35 cellular contexts compared by ENCODE assay signal in genomic region chr2:40292291-40292690, GRCh38.
"Had no signal": no experiment of that assay in that cellular context is flagged by ENCODE, and none has a peak within 500 bp of the region (broad histone marks: within the 10 kb centered on the region; RNA-seq: fewer than 3 reads in every experiment).

No MANE protein-coding gene starts in this region.

- H3K27me3 ChIP-seq: ascending aorta, Peyer's patch had no signal

- DNase-seq: activated CD4-positive, alpha-beta T cell treated with anti-CD3 and anti-CD28 coated beads for 1 hour; activated CD4-positive, alpha-beta T cell treated with anti-CD3 and anti-CD28 coated beads, Interleukin-2, amount 50 U/mL, for 4 hours; activated CD4-positive, CD25-positive, alpha-beta regulatory T cell; activated CD8-positive, alpha-beta T cell treated with anti-CD3 and anti-CD28 coated beads for 36 hours; activated gamma-delta T cell; activated naive CD4-positive, alpha-beta T cell treated with Interleukin-2 at 50 U/mL for 16 hours; activated naive CD8-positive, alpha-beta T cell treated with anti-CD3 and anti-CD28 coated beads, Interleukin-2, amount 10 ng/mL, durations not matched to agents 7 days and 5 days; activated T-cell treated with anti-CD3 and anti-CD28 coated beads, Interleukin-2, amount 50 U/mL, for 1 hour; activated T-cell treated with anti-CD3 and anti-CD28 coated beads, Interleukin-2, amount 50 U/mL, for 72 hours; amygdala; Kasumi-1; KG1; MM.1S; MV-4-11; NCI-H1092; NCI-H1436 treated with DMSO at 0.1 percent for 48 hours; NCI-H187 treated with DMSO at 0.1 percent for 48 hours; NCI-H2081; NCI-H2171; NCI-H446; NCI-H510A treated with DMSO at 0.1 percent for 48 hours; NCI-H526 treated with DMSO at 0.1 percent for 48 hours; NK-92 treated with Interleukin-12 subunit alpha and Interleukin-12 subunit beta, amount 100 ng/mL, for 24 hours; PC-3; Peyer's patch; SIG-M5; SW 1271; T-helper 1 cell; T-helper 2 cell; T-helper 9 cell; WERI-Rb-1 had no signal

- H3K4me1 ChIP-seq: ascending aorta, Peyer's patch had no signal

- ATAC-seq: activated CD8-positive, alpha-beta T cell treated with anti-CD3 and anti-CD28 coated beads for 36 hours; activated T-cell treated with anti-CD3 and anti-CD28 coated beads, Interleukin-2, amount 50 U/mL, for 72 hours; PC-3; Right ventricle myocardium inferior had no signal

- H3K4me3 ChIP-seq: ascending aorta, coronary artery, Peyer's patch had no signal

- H3K36me3 ChIP-seq: ascending aorta, Peyer's patch, WERI-Rb-1 had no signal

- H3K9me3 ChIP-seq: ascending aorta, Peyer's patch had no signal

- H3K27ac ChIP-seq: ascending aorta, coronary artery, Peyer's patch, RWPE1, WERI-Rb-1 had no signal
